Comparison of ENCODE assay signal across 9 cellular contexts in the genomic region with DNA sequence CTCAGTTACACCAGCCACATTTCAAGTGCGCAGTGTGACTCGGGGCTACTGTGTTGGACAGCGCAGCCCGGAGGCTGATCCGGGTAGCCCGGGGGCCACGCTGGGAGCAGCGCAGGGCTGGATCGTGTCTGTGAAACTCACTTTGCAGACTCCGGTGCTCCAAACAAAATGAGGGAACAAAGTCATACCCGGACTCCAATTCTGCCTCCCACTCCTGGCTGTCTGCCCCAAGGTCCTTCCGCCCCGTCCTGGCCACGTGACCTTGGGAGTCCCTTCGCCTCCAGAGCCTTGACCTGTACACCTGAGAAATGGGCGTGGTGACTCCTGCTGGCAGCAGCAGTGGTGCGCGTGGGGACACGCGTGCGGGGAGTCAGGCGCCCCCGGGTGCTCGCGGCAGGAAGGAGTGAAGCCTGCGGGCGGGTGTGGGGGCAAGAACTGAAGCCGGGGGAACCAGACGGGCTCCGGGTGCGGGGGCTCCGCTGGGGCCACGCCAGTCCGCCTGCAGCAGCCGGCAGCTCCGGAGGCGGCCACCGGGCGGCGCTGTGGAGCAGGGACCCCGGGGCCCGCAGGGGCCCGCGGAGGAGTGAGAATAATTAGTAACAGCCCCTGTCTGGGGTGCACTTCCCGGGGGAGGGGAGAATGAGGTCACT. TPM values are rescaled to one million over a fixed set of nuclear protein-coding genes. Genes with fewer than 3 reads are reported as not detected.
DNase-seq lines count a peak whose midpoint lies in the region; ATAC-seq and TF ChIP-seq lines count a peak whose summit lies in the region.
"Had no signal": no experiment of that assay in that cellular context is flagged by ENCODE, and none has a peak within 500 bp of the region (broad histone marks: within the 10 kb centered on the region; RNA-seq: fewer than 3 reads in every experiment).

No MANE protein-coding gene starts in this region.

- TF ChIP-seq POLR2A in transverse colon (IDR thresholded peaks at IDR 0.05): no peak

- H3K9me3 Mint-ChIP-seq in dendritic cell treated with granulocyte-macrophage colony-stimulating factor and Interleukin-4, amounts not matched to agents 40 ng/mL and 50 ng/mL, for 4 days: no peaks in the 10 kb centered on the region
- H3K9me3 Mint-ChIP-seq in mesothelial cell of epicardium: no peaks in the 10 kb centered on the region

- H3K27ac Mint-ChIP-seq in dendritic cell treated with granulocyte-macrophage colony-stimulating factor and Interleukin-4, amounts not matched to agents 40 ng/mL and 50 ng/mL, for 4 days: no peak overlapping the region
- H3K27ac Mint-ChIP-seq in mesothelial cell of epicardium: no peak overlapping the region

- intact Hi-C loops in dendritic cell treated with granulocyte-macrophage colony-stimulating factor and Interleukin-4, amounts not matched to agents 40 ng/mL and 50 ng/mL, for 4 days (cut with micrococcal nuclease): loop anchor here (10.0 kb wide), 1 partner anchor 162 kb away; a partner anchor contains a TSS
- intact Hi-C loops in transverse colon (cut with DNase I; ENCODE audit: low total_unique reads): no loop called here

- peak overlapping the region; percentile 67 for H3K27ac ChIP-seq in WERI-Rb-1
- no peak overlapping the region for H3K27ac ChIP-seq in transverse colon
- H3K27ac ChIP-seq: SJSA1 had no signal

- 16% methylated on average over 44 of the region's 45 CpGs; no CpG with 5 or more reads in 1 of the 2 donors for WGBS in transverse colon (ENCODE audit: low coverage in 1 of 2), 2 donors

- TF ChIP-seq EP300 in transverse colon (IDR thresholded peaks at IDR 0.05; ENCODE audit: low read depth): no peak

- H3K4me3 Mint-ChIP-seq in dendritic cell treated with granulocyte-macrophage colony-stimulating factor and Interleukin-4, amounts not matched to agents 40 ng/mL and 50 ng/mL, for 4 days: peak overlapping the region; percentile 53
- no peak overlapping the region for H3K4me3 Mint-ChIP-seq in mesothelial cell of epicardium

- TF ChIP-seq CTCF in GM13976 (IDR thresholded peaks at IDR 0.05; ENCODE audit: borderline replicate concordance, control extremely low read depth, extremely low read depth, insufficient read depth, missing control alignments) (peak; percentile 58), WERI-Rb-1 (IDR thresholded peaks at IDR 0.05; ENCODE audit: low read depth, low read length) (peak; percentile 85), mesothelial cell of epicardium (IDR thresholded peaks at IDR 0.05; ENCODE audit: unreplicated experiment) (peak; percentile 69), transverse colon (IDR thresholded peaks at IDR 0.05) (peak; percentile 63 to 88 (median 78))

- H3K36me3 Mint-ChIP-seq in dendritic cell treated with granulocyte-macrophage colony-stimulating factor and Interleukin-4, amounts not matched to agents 40 ng/mL and 50 ng/mL, for 4 days (ENCODE audit: low read depth): no peaks in the 10 kb centered on the region
- H3K36me3 Mint-ChIP-seq in mesothelial cell of epicardium: no peaks in the 10 kb centered on the region

- DNase-seq in GM13976 (ENCODE audit: low spot score) (peak; percentile 87), WERI-Rb-1 (peak; percentile 63), mesothelial cell of epicardium (ENCODE audit: low spot score in 2 of 2, unreplicated experiment in 2 of 2) (peak in 1 of 2 experiments; percentile 36), transverse colon (no peak), NCI-H1048 (lab: John Stamatoyannopoulos, UW) (no peak), T1000 (lab: John Stamatoyannopoulos, UW) (no peak)

- no peak for ATAC-seq in HG03354 (IDR thresholded peaks at IDR 0.05; ENCODE audit: poor library complexity, severe bottlenecking, unreplicated experiment)

- H3K27me3 Mint-ChIP-seq in dendritic cell treated with granulocyte-macrophage colony-stimulating factor and Interleukin-4, amounts not matched to agents 40 ng/mL and 50 ng/mL, for 4 days: peaks cover 43% of the 10 kb centered on the region
- no peaks in the 10 kb centered on the region for H3K27me3 Mint-ChIP-seq in mesothelial cell of epicardium (ENCODE audit: low read depth)

- no peaks in the 10 kb centered on the region for H3K36me3 ChIP-seq in WERI-Rb-1
- no peaks in the 10 kb centered on the region for H3K36me3 ChIP-seq in transverse colon
- H3K36me3 ChIP-seq: SJSA1 had no signal

- peaks cover 6% of the 10 kb centered on the region for H3K9me3 ChIP-seq in WERI-Rb-1 (ENCODE audit: severe bottlenecking)
- no peaks in the 10 kb centered on the region for H3K9me3 ChIP-seq in transverse colon
- H3K9me3 ChIP-seq: SJSA1 had no signal

- H3K4me1 ChIP-seq in transverse colon: peaks cover 8 to 11% (median 10%) of the 10 kb centered on the region in 4 donors

- H3K4me3 ChIP-seq in WERI-Rb-1 (ENCODE audit: low read depth, low read length) (peak overlapping the region; percentile 28), transverse colon (peak overlapping the region in 3 of 4 donors; percentile 2 to 32 (median 23))
- H3K4me3 ChIP-seq: SJSA1 had no signal

- peaks cover 32% of the 10 kb centered on the region for H3K4me1 Mint-ChIP-seq in dendritic cell treated with granulocyte-macrophage colony-stimulating factor and Interleukin-4, amounts not matched to agents 40 ng/mL and 50 ng/mL, for 4 days (ENCODE audit: low read depth)
- no peaks in the 10 kb centered on the region for H3K4me1 Mint-ChIP-seq in mesothelial cell of epicardium

- H3K27me3 ChIP-seq in WERI-Rb-1 (ENCODE audit: insufficient read depth, low read depth, severe bottlenecking) (no peaks in the 10 kb centered on the region), transverse colon (no peaks in the 10 kb centered on the region)

- in situ Hi-C loops in GM13976 (cut with MboI; ENCODE audit: low sequenced_read_pairs, unreplicated experiment) (no loop called here), transverse colon (cut with MboI; ENCODE audit: low pct_ligation_motif_present in 1 of 4, low pct_unique_long_range_greater_than_20kb in 1 of 4, low sequenced_read_pairs in 3 of 4) (loop anchor here in 1 of 4 donors (25.0 kb wide), 1 partner anchor 100 kb away; a partner anchor contains a TSS)

RNA-seq across cellular contexts. Expression of a gene that starts 42.4 kb away (rescaled TPM):
- total RNA-seq in mesothelial cell of epicardium (2.5 to 2.8 TPM (median 2.6 TPM) in 3 replicates), transverse colon (not detected)
- total RNA-seq: SJSA1 had no signal

RNA-seq across cellular contexts. Expression of a gene that starts 55.3 kb away (rescaled TPM):
- 14.5 to 15.6 TPM (median 14.6 TPM) in 3 replicates for total RNA-seq in mesothelial cell of epicardium
- total RNA-seq in transverse colon: 10 to 100 TPM in 1 of 4 donors, 1 to 10 TPM in 2, not detected in 1; 5.6 to 12.5 (median 8.7) TPM

Comparison
In these comparisons a context has a peak if more than half of its experiments do, and no peak if none do; other contexts are left out.
1. DNase-seq: peak in GM13976 (single experiment) and WERI-Rb-1 (single experiment); none in transverse colon (single experiment), NCI-H1048 (single experiment) and T1000 (single experiment).
2. Peak in every context shown above with its lines, with median percentiles within 50 percentile points of each other: CTCF ChIP-seq.